In genomic region chr4:825969-826330, GRCh38 we compare ENCODE assay signal across 8 cellular contexts. TPM values are rescaled to one million over a fixed set of nuclear protein-coding genes. Genes with fewer than 3 reads are reported as not detected.
DNase-seq lines count a peak whose midpoint lies in the region; ATAC-seq and TF ChIP-seq lines count a peak whose summit lies in the region.

TSS of gene CPLX1 (minus strand) at chr4:826129. CDS start at chr4:824522, 1,607 bp downstream.

- H3K4me2 ChIP-seq in hepatocyte = peak within 1 kb of the TSS; percentile 93

- 0 to 2% methylated on average over 11 to 36 of the region's 61 CpGs for WGBS in heart right ventricle, 2 donors
- WGBS in hepatocyte (ENCODE audit: low lambda C conversion rate, missing lambda C conversion rate) = no CpG with 5 or more reads among the region's 61 CpGs
- WGBS in suprapubic skin = no CpG with 5 or more reads among the region's 61 CpGs

- ATAC-seq in heart right ventricle = no peak
- ATAC-seq in Right ventricle myocardium inferior = no peak
- no peak for ATAC-seq in RWPE2 (ENCODE audit: low read depth)
- ATAC-seq in HG03108 (IDR thresholded peaks at IDR 0.05; ENCODE audit: unreplicated experiment) = no peak
- ATAC-seq in HG03097 (IDR thresholded peaks at IDR 0.05; ENCODE audit: low FRiP score, unreplicated experiment) = no peak

- no peak for DNase-seq in heart right ventricle
- no peak for DNase-seq in Right ventricle myocardium inferior (ENCODE audit: missing footprints)
- DNase-seq in RWPE2 (ENCODE audit: low spot score) = peak; percentile 34
- DNase-seq in hepatocyte (ENCODE audit: low spot score) = peak; percentile 84
- DNase-seq in suprapubic skin (ENCODE audit: low spot score in 2 of 2) = no peak
- DNase-seq in NCI-H2171 (lab: John Stamatoyannopoulos, UW) = no peak

- TF ChIP-seq POLR2A in suprapubic skin (IDR thresholded peaks at IDR 0.05) = no peak

- H3K79me2 ChIP-seq in hepatocyte = no peaks in the 10 kb centered on the region

- no peak within 1 kb of the TSS for H3K27ac ChIP-seq in heart right ventricle
- H3K27ac ChIP-seq in RWPE2 (ENCODE audit: poor library complexity, severe bottlenecking) = no peak within 1 kb of the TSS
- no peak within 1 kb of the TSS for H3K27ac ChIP-seq in hepatocyte
- H3K27ac ChIP-seq in suprapubic skin = no peak within 1 kb of the TSS

- no peak for TF ChIP-seq EP300 in suprapubic skin (IDR thresholded peaks at IDR 0.05)

- TF ChIP-seq CTCF in heart right ventricle (IDR thresholded peaks at IDR 0.05) (no peak), RWPE2 (IDR thresholded peaks at IDR 0.05; ENCODE audit: poor library complexity, severe bottlenecking) (no peak), hepatocyte (IDR thresholded peaks at IDR 0.05; ENCODE audit: poor library complexity) (no peak), suprapubic skin (IDR thresholded peaks at IDR 0.05) (no peak)

- H4K20me1 ChIP-seq in hepatocyte (ENCODE audit: insufficient read depth, poor library complexity, severe bottlenecking) = no peaks in the 10 kb centered on the region

- peaks cover 2 to 42% (median 12%) of the 10 kb centered on the region in 9 donors for H3K4me1 ChIP-seq in heart right ventricle
- H3K4me1 ChIP-seq in RWPE2 (ENCODE audit: insufficient read depth, poor library complexity, severe bottlenecking) = no peaks in the 10 kb centered on the region
- no peaks in the 10 kb centered on the region for H3K4me1 ChIP-seq in hepatocyte (ENCODE audit: insufficient read depth)
- H3K4me1 ChIP-seq in suprapubic skin = peaks cover 22% of the 10 kb centered on the region

- no peaks in the 10 kb centered on the region for H3K9me2 ChIP-seq in hepatocyte (replicated peaks; ENCODE audit: insufficient read depth)

- peaks cover 12 to 86% (median 75%) of the 10 kb centered on the region in 7 donors for H3K27me3 ChIP-seq in heart right ventricle
- peaks cover 62% of the 10 kb centered on the region for H3K27me3 ChIP-seq in RWPE2 (ENCODE audit: insufficient read depth, poor library complexity, severe bottlenecking)
- H3K27me3 ChIP-seq in hepatocyte = peaks cover 62% of the 10 kb centered on the region
- H3K27me3 ChIP-seq in suprapubic skin = peaks cover 97% of the 10 kb centered on the region

- intact Hi-C loops in heart right ventricle (cut with DNase I) (no loop called here), Right ventricle myocardium inferior (cut with DNase I) (no loop called here)

- H3K9me3 ChIP-seq in heart right ventricle = no peaks in the 10 kb centered on the region
- no peaks in the 10 kb centered on the region for H3K9me3 ChIP-seq in RWPE2 (ENCODE audit: severe bottlenecking)
- no peaks in the 10 kb centered on the region for H3K9me3 ChIP-seq in hepatocyte (ENCODE audit: low read depth)
- H3K9me3 ChIP-seq in suprapubic skin = no peaks in the 10 kb centered on the region

- H3K4me3 ChIP-seq in heart right ventricle (peak within 1 kb of the TSS in 9 of 10 donors; percentile 16 to 43 (median 31)), RWPE2 (ENCODE audit: severe bottlenecking) (peak within 1 kb of the TSS; percentile 30), hepatocyte (peak within 1 kb of the TSS; percentile 36), suprapubic skin (peak within 1 kb of the TSS; percentile 51)

- H3K36me3 ChIP-seq in heart right ventricle = no peaks in the 10 kb centered on the region
- H3K36me3 ChIP-seq in RWPE2 (ENCODE audit: low read depth) = no peaks in the 10 kb centered on the region
- H3K36me3 ChIP-seq in hepatocyte (replicated peaks; ENCODE audit: insufficient read depth, low read depth) = no peaks in the 10 kb centered on the region
- H3K36me3 ChIP-seq in suprapubic skin = no peaks in the 10 kb centered on the region

- no peak within 1 kb of the TSS for H2AFZ ChIP-seq in hepatocyte

RNA-seq across cellular contexts. Expression of gene CPLX1, which starts in this region (rescaled TPM):
- total RNA-seq in heart right ventricle = 1 to 10 TPM; 1.5 to 4.8 (median 2.2) TPM
- 10 to 100 TPM in 1 of 2 donors, 1 to 10 TPM in 1; 2.1 to 10.8 TPM for polyA plus RNA-seq in heart right ventricle
- total RNA-seq in Right ventricle myocardium inferior = 3.1 TPM
- 0.16 and 0.30 TPM in 2 replicates for total RNA-seq in hepatocyte
- polyA plus RNA-seq in hepatocyte = 1.6 and 2.0 TPM in 2 replicates
- total RNA-seq in suprapubic skin = under 1 TPM in 2 of 4 donors, not detected in 2; 0.38 to 0.44 TPM

Comparison
In these comparisons a context has a peak if more than half of its experiments do, and no peak if none do; other contexts are left out.
1. DNase-seq: peak in RWPE2 (single experiment) and hepatocyte (single experiment); none in heart right ventricle (0 of 2), Right ventricle myocardium inferior (single experiment), suprapubic skin (0 of 2) and NCI-H2171 (single experiment).
2. Peak in every context shown above with its lines, with median percentiles within 50 percentile points of each other: H3K4me3 ChIP-seq.